ENCODE assay signal across 2 cellular contexts in the genomic region with DNA sequence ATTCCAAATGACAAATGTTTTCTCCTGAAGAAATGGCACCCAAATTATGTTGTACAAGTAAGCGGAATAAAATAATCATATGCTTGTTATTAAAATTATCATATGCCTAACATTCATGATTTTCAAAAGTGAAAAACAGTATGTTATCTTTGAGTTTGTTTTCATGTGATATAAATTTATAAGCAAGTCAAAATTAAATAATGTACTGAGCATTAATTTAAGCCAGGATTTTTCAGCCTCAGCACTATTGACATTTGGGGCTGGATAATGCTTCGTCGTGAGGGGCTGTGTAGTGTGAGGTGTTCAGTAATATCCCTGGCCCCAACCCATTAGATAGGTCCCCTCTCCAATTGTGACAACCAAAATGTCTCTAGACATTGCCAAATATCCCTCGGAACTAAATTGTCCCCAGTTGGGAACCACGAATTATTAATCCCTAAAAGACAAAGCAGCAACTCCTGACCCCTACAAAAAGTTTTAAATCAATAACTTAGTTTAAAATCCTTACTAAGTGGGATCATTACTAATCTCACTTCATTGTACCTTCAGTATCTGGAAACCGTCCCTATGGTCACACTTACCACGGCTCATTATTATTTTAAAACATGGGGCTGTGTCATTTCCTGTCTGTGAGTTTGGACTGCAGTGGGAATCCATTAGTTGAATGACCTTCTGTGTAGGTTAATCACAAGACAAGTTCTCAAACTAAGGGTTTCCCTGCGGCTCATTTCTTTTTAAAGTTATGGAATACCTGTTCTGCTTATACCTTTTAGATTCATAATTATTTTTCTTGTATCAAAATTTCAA.
TF ChIP-seq lines count a peak whose summit lies in the region.

No MANE protein-coding gene starts in this region.

TF ChIP-seq in HEK293T, 16 proteins besides CTCF, POLR2A, EP300 and RAD21:
- TF ChIP-seq FOXM1 (IDR thresholded peaks at IDR 0.05; ENCODE audit: borderline replicate concordance) (no peak), ARNT (IDR thresholded peaks at IDR 0.05) (no peak), NFRKB (IDR thresholded peaks at IDR 0.05) (no peak), PKNOX1 (IDR thresholded peaks at IDR 0.05) (no peak), FOXK2 (IDR thresholded peaks at IDR 0.05) (no peak), BHLHE40 (IDR thresholded peaks at IDR 0.05; ENCODE audit: borderline replicate concordance) (no peak), CTBP1 (IDR thresholded peaks at IDR 0.05; ENCODE audit: borderline replicate concordance) (no peak), HDGF (IDR thresholded peaks at IDR 0.05; ENCODE audit: borderline replicate concordance) (no peak), ZNF384 (IDR thresholded peaks at IDR 0.05) (no peak), LEF1 (IDR thresholded peaks at IDR 0.05; ENCODE audit: borderline replicate concordance) (no peak), SP1 (IDR thresholded peaks at IDR 0.05) (no peak), SUZ12 (IDR thresholded peaks at IDR 0.05) (no peak), FOXA1 (IDR thresholded peaks at IDR 0.05) (no peak), L3MBTL2 (conservative IDR thresholded peaks at IDR 0.05) (no peak), TARDBP (IDR thresholded peaks at IDR 0.05) (no peak), ELF4 (IDR thresholded peaks at IDR 0.05) (no peak)

TF ChIP-seq in GM12878, 131 proteins besides CTCF, POLR2A, EP300 and RAD21:
- TF ChIP-seq RAD51 (IDR thresholded peaks at IDR 0.05) (peak; percentile 24; the same call in 1 of the 2 replicates), NFIC (IDR thresholded peaks at IDR 0.05; ENCODE audit: low read depth, low read length) (peak; percentile 30; the same call in 1 of the 2 replicates), CHD1 (IDR thresholded peaks at IDR 0.05; ENCODE audit: low read depth, low read length) (peak; percentile 89; the same call in 1 of the 2 replicates), CEBPB (IDR thresholded peaks at IDR 0.05; ENCODE audit: borderline replicate concordance in 1 of 2, low read depth in 2 of 2, low read length in 2 of 2) (no peak), ATF7 (IDR thresholded peaks at IDR 0.05; ENCODE audit: low read depth) (peak; percentile 61), ZSCAN29 (IDR thresholded peaks at IDR 0.05) (no peak), ESRRA (IDR thresholded peaks at IDR 0.05; ENCODE audit: low read length) (peak; percentile 75; the same call in 1 of the 2 replicates), NR2F1 (conservative IDR thresholded peaks at IDR 0.05) (peak; percentile 47; the same call in 1 of the 2 replicates), MTA2 (IDR thresholded peaks at IDR 0.05; ENCODE audit: low read depth) (peak; percentile 51; the same call in 1 of the 2 replicates), TAF1 (IDR thresholded peaks at IDR 0.05; ENCODE audit: borderline replicate concordance, low read depth, low read length) (peak; percentile 32; the same call in 1 of the 2 replicates), CREB1 (IDR thresholded peaks at IDR 0.05; ENCODE audit: low read depth) (0 out of 2 replicates have a peak, but pooled peaks have one; percentile 22), YY1 (IDR thresholded peaks at IDR 0.05; ENCODE audit: low read depth, low read length) (0 out of 2 replicates have a peak, but pooled peaks have one; percentile 53)
- TF ChIP-seq, protein P1, sequence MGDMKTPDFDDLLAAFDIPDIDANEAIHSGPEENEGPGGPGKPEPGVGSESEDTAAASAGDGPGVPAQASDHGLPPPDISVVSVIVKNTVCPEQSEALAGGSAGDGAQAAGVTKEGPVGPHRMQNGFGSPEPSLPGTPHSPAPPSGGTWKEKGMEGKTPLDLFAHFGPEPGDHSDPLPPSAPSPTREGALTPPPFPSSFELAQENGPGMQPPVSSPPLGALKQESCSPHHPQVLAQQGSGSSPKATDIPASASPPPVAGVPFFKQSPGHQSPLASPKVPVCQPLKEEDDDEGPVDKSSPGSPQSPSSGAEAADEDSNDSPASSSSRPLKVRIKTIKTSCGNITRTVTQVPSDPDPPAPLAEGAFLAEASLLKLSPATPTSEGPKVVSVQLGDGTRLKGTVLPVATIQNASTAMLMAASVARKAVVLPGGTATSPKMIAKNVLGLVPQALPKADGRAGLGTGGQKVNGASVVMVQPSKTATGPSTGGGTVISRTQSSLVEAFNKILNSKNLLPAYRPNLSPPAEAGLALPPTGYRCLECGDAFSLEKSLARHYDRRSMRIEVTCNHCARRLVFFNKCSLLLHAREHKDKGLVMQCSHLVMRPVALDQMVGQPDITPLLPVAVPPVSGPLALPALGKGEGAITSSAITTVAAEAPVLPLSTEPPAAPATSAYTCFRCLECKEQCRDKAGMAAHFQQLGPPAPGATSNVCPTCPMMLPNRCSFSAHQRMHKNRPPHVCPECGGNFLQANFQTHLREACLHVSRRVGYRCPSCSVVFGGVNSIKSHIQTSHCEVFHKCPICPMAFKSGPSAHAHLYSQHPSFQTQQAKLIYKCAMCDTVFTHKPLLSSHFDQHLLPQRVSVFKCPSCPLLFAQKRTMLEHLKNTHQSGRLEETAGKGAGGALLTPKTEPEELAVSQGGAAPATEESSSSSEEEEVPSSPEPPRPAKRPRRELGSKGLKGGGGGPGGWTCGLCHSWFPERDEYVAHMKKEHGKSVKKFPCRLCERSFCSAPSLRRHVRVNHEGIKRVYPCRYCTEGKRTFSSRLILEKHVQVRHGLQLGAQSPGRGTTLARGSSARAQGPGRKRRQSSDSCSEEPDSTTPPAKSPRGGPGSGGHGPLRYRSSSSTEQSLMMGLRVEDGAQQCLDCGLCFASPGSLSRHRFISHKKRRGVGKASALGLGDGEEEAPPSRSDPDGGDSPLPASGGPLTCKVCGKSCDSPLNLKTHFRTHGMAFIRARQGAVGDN (IDR thresholded peaks at IDR 0.05): peak; percentile 40; the same call in 1 of the 2 replicates
- TF ChIP-seq, protein P2, sequence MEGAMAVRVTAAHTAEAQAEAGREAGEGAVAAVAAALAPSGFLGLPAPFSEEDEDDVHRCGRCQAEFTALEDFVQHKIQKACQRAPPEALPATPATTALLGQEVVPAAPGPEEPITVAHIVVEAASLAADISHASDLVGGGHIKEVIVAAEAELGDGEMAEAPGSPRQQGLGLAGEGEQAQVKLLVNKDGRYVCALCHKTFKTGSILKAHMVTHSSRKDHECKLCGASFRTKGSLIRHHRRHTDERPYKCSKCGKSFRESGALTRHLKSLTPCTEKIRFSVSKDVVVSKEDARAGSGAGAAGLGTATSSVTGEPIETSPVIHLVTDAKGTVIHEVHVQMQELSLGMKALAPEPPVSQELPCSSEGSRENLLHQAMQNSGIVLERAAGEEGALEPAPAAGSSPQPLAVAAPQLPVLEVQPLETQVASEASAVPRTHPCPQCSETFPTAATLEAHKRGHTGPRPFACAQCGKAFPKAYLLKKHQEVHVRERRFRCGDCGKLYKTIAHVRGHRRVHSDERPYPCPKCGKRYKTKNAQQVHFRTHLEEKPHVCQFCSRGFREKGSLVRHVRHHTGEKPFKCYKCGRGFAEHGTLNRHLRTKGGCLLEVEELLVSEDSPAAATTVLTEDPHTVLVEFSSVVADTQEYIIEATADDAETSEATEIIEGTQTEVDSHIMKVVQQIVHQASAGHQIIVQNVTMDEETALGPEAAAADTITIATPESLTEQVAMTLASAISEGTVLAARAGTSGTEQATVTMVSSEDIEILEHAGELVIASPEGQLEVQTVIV (IDR thresholded peaks at IDR 0.05; ENCODE audit: borderline replicate concordance, partially characterized antibody): no peak
